ENCODE assay signal across 8 cellular contexts in the genomic region with DNA sequence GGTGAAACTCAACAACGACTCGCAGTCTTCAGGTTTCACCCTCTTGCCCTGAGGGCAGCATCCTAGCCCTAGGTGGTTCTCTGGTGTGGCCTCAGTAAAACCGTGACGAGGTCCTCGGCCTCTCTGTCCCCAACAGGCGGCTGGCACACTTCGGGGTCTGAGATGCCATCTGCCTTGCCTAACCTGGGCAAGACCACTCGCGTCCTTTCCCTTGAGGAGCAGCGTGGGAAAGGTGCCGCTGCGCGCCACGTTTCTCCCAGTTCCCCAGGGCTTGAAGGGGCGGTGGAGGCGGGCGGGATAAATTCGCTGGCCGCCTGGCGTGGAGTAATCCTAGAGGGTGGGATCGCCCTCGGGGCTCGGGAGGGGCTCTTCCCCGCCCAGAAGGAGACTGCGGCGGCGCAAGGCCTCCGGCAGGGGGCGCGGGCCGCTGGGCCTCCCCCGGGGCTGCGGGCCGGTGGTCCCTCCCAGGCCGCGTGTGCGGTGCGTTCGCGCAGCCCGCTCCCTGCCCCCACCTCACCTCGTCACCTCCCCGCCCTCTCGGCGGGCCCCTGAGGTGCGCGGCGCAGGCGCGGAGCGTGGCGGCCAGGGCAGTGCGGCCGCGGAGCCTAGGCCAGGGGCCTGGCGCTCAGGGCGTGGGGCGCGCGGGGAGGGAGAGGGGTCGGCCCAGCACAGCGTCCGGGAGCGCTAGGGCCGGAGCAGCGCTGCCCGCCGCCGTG. TPM values are rescaled to one million over a fixed set of nuclear protein-coding genes. Genes with fewer than 3 reads are reported as not detected.
A peak's percentile ranks its signal among the peaks of the same experiment; 100 is the strongest.
DNase-seq lines count a peak whose midpoint lies in the region; ATAC-seq and TF ChIP-seq lines count a peak whose summit lies in the region.

A gene with protein sequence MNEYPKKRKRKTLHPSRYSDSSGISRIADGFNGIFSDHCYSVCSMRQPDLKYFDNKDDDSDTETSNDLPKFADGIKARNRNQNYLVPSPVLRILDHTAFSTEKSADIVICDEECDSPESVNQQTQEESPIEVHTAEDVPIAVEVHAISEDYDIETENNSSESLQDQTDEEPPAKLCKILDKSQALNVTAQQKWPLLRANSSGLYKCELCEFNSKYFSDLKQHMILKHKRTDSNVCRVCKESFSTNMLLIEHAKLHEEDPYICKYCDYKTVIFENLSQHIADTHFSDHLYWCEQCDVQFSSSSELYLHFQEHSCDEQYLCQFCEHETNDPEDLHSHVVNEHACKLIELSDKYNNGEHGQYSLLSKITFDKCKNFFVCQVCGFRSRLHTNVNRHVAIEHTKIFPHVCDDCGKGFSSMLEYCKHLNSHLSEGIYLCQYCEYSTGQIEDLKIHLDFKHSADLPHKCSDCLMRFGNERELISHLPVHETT (plus strand): TSS at position 551 of the 716 bp plus-strand sequence. CDS start 5,263 bp downstream, outside the sequence.

- H3K27ac ChIP-seq in GM23338 (ENCODE audit: low read depth): peak within 1 kb of the TSS; percentile 78; the same call in 1 of the 2 replicates
- H3K27ac ChIP-seq in RWPE2 (ENCODE audit: poor library complexity, severe bottlenecking): peak within 1 kb of the TSS; percentile 80
- H3K27ac ChIP-seq in neural progenitor cell: peak within 1 kb of the TSS; percentile 73

- no peaks in the 10 kb centered on the region for H3K9me2 ChIP-seq in GM23338 (ENCODE audit: insufficient read depth)

- H3K4me1 Mint-ChIP-seq in GM23338: peaks cover 18% of the 10 kb centered on the region
- H3K4me1 Mint-ChIP-seq in neural progenitor cell: peaks cover 20% of the 10 kb centered on the region

- H3K4me3 ChIP-seq in GM23338: peak within 1 kb of the TSS; percentile 80
- peak within 1 kb of the TSS; percentile 92 for H3K4me3 ChIP-seq in RWPE2 (ENCODE audit: severe bottlenecking)
- peak within 1 kb of the TSS; percentile 92 for H3K4me3 ChIP-seq in fibroblast of villous mesenchyme (ENCODE audit: low read depth, low read length)
- H3K4me3 ChIP-seq in neural progenitor cell: peak within 1 kb of the TSS; percentile 95

- ATAC-seq in GM23338 (peak; percentile 89), RWPE2 (ENCODE audit: low read depth) (peak; percentile 75)

- peaks cover 22% of the 10 kb centered on the region for H3K4me1 ChIP-seq in GM23338 (ENCODE audit: insufficient read depth)
- H3K4me1 ChIP-seq in RWPE2 (ENCODE audit: insufficient read depth, poor library complexity, severe bottlenecking): peaks cover 16% of the 10 kb centered on the region
- H3K4me1 ChIP-seq in neural progenitor cell: peaks cover 14% of the 10 kb centered on the region

- H3K36me3 ChIP-seq in GM23338 (ENCODE audit: insufficient read depth): no peaks in the 10 kb centered on the region; the same call in 1 of the 2 replicates
- H3K36me3 ChIP-seq in RWPE2 (ENCODE audit: low read depth): peaks cover 27% of the 10 kb centered on the region
- no peaks in the 10 kb centered on the region for H3K36me3 ChIP-seq in neural progenitor cell

- peaks cover 10% of the 10 kb centered on the region for H3K36me3 Mint-ChIP-seq in GM23338 (ENCODE audit: low read depth)
- H3K36me3 Mint-ChIP-seq in neural progenitor cell: peaks cover 4% of the 10 kb centered on the region

- no peaks in the 10 kb centered on the region for H3K9me3 ChIP-seq in RWPE2 (ENCODE audit: severe bottlenecking)
- no peaks in the 10 kb centered on the region for H3K9me3 ChIP-seq in neural progenitor cell (ENCODE audit: low read depth)

- DNase-seq in ELR (ENCODE audit: low read depth) (peak; percentile 93), GM23338 (ENCODE audit: low spot score) (peak; percentile 93), LHCN-M2 (ENCODE audit: low read depth) (peak; percentile 86), RWPE2 (ENCODE audit: low spot score) (peak; percentile 74), fibroblast of villous mesenchyme (ENCODE audit: low read depth) (peak; percentile 91), neural progenitor cell (ENCODE audit: low spot score) (peak; percentile 95), stromal cell of bone marrow (ENCODE audit: low read depth) (peak; percentile 57)
- DNase-seq in activated effector memory CD4-positive, alpha-beta T cell treated with Interleukin-2 at 50 U/mL for 16 hours: peak; percentile 75

- H3K27me3 Mint-ChIP-seq in GM23338 (ENCODE audit: insufficient read depth, low read depth, poor library complexity) (peaks cover 6% of the 10 kb centered on the region), neural progenitor cell (ENCODE audit: insufficient read depth, low read depth) (no peaks in the 10 kb centered on the region)

- H3K9ac ChIP-seq in neural progenitor cell: peak within 1 kb of the TSS; percentile 91

- peaks cover 6% of the 10 kb centered on the region; the same call in 1 of the 2 replicates for H3K27me3 ChIP-seq in GM23338 (ENCODE audit: insufficient read depth)
- no peaks in the 10 kb centered on the region for H3K27me3 ChIP-seq in RWPE2 (ENCODE audit: insufficient read depth, poor library complexity, severe bottlenecking)
- peaks cover 8% of the 10 kb centered on the region for H3K27me3 ChIP-seq in neural progenitor cell

- H3K79me2 ChIP-seq in GM23338 (replicated peaks; ENCODE audit: insufficient read depth) (peaks cover 42% of the 10 kb centered on the region), neural progenitor cell (ENCODE audit: low read depth) (peaks cover 45% of the 10 kb centered on the region)

- H3K9me3 Mint-ChIP-seq in GM23338 (no peaks in the 10 kb centered on the region), neural progenitor cell (no peaks in the 10 kb centered on the region)

- TF ChIP-seq CTCF in GM23338 (conservative IDR thresholded peaks at IDR 0.05; ENCODE audit: low read depth in 2 of 2): peak; percentile 62 to 74
- TF ChIP-seq CTCF in RWPE2 (IDR thresholded peaks at IDR 0.05; ENCODE audit: poor library complexity, severe bottlenecking): peak; percentile 81
- peak; percentile 68 for TF ChIP-seq CTCF in fibroblast of villous mesenchyme (IDR thresholded peaks at IDR 0.05; ENCODE audit: insufficient read depth, low read depth, low read length)
- peak; percentile 77 for TF ChIP-seq CTCF in neural progenitor cell (IDR thresholded peaks at IDR 0.05)

- H2AFZ ChIP-seq in GM23338 (peak within 1 kb of the TSS; percentile 97), neural progenitor cell (replicated peaks) (peak within 1 kb of the TSS; percentile 99)

- H3K4me2 ChIP-seq in GM23338 (peak within 1 kb of the TSS; percentile 96), neural progenitor cell (peak within 1 kb of the TSS; percentile 96)

- H3K4me3 Mint-ChIP-seq in GM23338 (peak within 1 kb of the TSS; percentile 89), neural progenitor cell (peak within 1 kb of the TSS; percentile 96)

- H3F3A ChIP-seq in GM23338 (replicated peaks; ENCODE audit: low read depth): no peaks in the 10 kb centered on the region
- peaks cover 20% of the 10 kb centered on the region for H3F3A ChIP-seq in neural progenitor cell (ENCODE audit: low read depth)

- H4K20me1 ChIP-seq in GM23338 (replicated peaks; ENCODE audit: insufficient read depth) (peaks cover 11% of the 10 kb centered on the region), neural progenitor cell (ENCODE audit: low read depth) (peaks cover 29% of the 10 kb centered on the region)

- peak within 1 kb of the TSS; percentile 84 for H3K27ac Mint-ChIP-seq in GM23338
- H3K27ac Mint-ChIP-seq in neural progenitor cell: peak within 1 kb of the TSS; percentile 90

TF ChIP-seq in GM23338, 12 proteins besides CTCF, POLR2A, EP300 and RAD21:
- TF ChIP-seq EZH2phosphoT487 (IDR thresholded peaks at IDR 0.05; ENCODE audit: unreplicated experiment): no peak
- TF ChIP-seq, protein P1, sequence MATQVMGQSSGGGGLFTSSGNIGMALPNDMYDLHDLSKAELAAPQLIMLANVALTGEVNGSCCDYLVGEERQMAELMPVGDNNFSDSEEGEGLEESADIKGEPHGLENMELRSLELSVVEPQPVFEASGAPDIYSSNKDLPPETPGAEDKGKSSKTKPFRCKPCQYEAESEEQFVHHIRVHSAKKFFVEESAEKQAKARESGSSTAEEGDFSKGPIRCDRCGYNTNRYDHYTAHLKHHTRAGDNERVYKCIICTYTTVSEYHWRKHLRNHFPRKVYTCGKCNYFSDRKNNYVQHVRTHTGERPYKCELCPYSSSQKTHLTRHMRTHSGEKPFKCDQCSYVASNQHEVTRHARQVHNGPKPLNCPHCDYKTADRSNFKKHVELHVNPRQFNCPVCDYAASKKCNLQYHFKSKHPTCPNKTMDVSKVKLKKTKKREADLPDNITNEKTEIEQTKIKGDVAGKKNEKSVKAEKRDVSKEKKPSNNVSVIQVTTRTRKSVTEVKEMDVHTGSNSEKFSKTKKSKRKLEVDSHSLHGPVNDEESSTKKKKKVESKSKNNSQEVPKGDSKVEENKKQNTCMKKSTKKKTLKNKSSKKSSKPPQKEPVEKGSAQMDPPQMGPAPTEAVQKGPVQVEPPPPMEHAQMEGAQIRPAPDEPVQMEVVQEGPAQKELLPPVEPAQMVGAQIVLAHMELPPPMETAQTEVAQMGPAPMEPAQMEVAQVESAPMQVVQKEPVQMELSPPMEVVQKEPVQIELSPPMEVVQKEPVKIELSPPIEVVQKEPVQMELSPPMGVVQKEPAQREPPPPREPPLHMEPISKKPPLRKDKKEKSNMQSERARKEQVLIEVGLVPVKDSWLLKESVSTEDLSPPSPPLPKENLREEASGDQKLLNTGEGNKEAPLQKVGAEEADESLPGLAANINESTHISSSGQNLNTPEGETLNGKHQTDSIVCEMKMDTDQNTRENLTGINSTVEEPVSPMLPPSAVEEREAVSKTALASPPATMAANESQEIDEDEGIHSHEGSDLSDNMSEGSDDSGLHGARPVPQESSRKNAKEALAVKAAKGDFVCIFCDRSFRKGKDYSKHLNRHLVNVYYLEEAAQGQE (IDR thresholded peaks at IDR 0.05; ENCODE audit: unreplicated experiment): no peak
- TF ChIP-seq POLR2AphosphoS5 (IDR thresholded peaks at IDR 0.05; ENCODE audit: low read depth): peak; percentile 72
- peak; percentile 88 for TF ChIP-seq CREB1 (CRISPR knock-in tag; IDR thresholded peaks at IDR 0.05; ENCODE audit: low read depth)

RNA-seq across cellular contexts. Expression of the gene that starts here (rescaled TPM):
- 58.3 and 62.8 TPM in 2 replicates for total RNA-seq in GM23338 (2014; rRNA removed; shearing (Covaris generic))
- 30.0 and 33.6 TPM in 2 replicates for polyA plus RNA-seq in GM23338 (2016; fragmentation: Nextera tagmentation; extraction: Ambion mirVana)
- 46.0 and 50.4 TPM in 2 replicates for total RNA-seq in LHCN-M2 (2014; rRNA removed)
- polyA plus RNA-seq in LHCN-M2 (2012): 10.7 TPM
- 57.7 and 60.9 TPM in 2 replicates for total RNA-seq in fibroblast of villous mesenchyme
- total RNA-seq in neural progenitor cell (ENCODE audit: low replicate concordance): 55.0 and 107 TPM in 2 replicates

Comparison
In these comparisons a context has a peak if more than half of its experiments do, and no peak if none do; other contexts are left out.
1. Peak in every context shown above with its lines: DNase-seq, ATAC-seq, H3K4me3 ChIP-seq and H3K27ac ChIP-seq.